ENCODE assay signal across 4 cellular contexts in the genomic region with DNA sequence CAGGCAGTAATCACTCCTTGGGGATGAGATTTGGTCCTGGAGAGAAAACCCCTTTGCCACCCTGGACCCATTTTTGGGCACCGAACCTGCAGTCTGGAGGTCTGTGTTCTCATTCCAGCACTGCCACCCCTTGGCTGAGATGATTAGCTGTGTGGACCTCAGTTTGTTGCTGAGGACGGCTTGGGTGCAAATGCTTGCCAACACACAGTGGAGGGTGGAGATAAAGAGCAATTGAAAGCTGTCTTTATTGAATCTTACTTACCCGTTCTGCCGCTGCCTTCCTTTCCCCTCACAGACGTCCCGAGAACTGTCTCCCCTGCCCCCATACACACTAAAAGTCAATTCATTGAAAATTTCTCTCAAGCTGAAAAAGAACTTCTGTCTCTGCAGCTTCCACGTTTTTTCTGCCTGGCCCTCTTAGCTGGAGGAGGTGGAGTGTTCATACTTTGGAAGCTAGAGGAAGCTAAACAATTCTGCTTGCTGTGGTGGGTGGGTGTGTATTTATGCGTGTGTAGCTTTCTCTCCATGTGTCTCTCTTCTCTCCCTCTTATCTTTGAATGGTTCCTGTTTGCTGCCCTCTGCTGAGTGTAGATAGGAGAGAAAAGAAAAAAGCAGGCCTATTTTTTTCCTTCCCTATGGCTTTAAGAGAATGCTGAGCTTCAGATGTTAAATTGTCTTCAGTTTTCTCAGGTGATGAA.
A peak's percentile ranks its signal among the peaks of the same experiment; 100 is the strongest.
TF ChIP-seq lines count a peak whose summit lies in the region.

No MANE protein-coding gene starts in this region.

TF ChIP-seq in SK-N-SH, 30 proteins besides CTCF, POLR2A, EP300 and RAD21 (continued from another document):
- TF ChIP-seq MXI1 (IDR thresholded peaks at IDR 0.05; ENCODE audit: low read depth, low read length) (peak; percentile 58; the same call in 1 of the 2 replicates), FOSL2 (IDR thresholded peaks at IDR 0.05; ENCODE audit: borderline replicate concordance, low read depth) (no peak), GABPA (IDR thresholded peaks at IDR 0.05; ENCODE audit: low read depth) (no peak), SMC3 (IDR thresholded peaks at IDR 0.05; ENCODE audit: low read depth, low read length) (peak; percentile 55)

TF ChIP-seq in SK-N-SH treated with all-trans-retinoic acid at 6 μM for 48 hours, 23 proteins besides CTCF, POLR2A, EP300 and RAD21 (continued from another document and continues in another):
- no peak for TF ChIP-seq TOX (CRISPR knock-in tag; IDR thresholded peaks at IDR 0.05; ENCODE audit: borderline replicate concordance)
- no peak for TF ChIP-seq PPARA (CRISPR knock-in tag; IDR thresholded peaks at IDR 0.05; ENCODE audit: borderline replicate concordance)
- no peak for TF ChIP-seq ZNF8 (CRISPR knock-in tag; IDR thresholded peaks at IDR 0.05)
- no peak for TF ChIP-seq ZC3H10 (CRISPR knock-in tag; IDR thresholded peaks at IDR 0.05)
- TF ChIP-seq ESRRG (CRISPR knock-in tag; IDR thresholded peaks at IDR 0.05), result no peak
- TF ChIP-seq SNAI2 (CRISPR knock-in tag; IDR thresholded peaks at IDR 0.05), result no peak
- no peak for TF ChIP-seq TCF4 (CRISPR knock-in tag; IDR thresholded peaks at IDR 0.05; ENCODE audit: borderline replicate concordance)
- TF ChIP-seq, protein P1, sequence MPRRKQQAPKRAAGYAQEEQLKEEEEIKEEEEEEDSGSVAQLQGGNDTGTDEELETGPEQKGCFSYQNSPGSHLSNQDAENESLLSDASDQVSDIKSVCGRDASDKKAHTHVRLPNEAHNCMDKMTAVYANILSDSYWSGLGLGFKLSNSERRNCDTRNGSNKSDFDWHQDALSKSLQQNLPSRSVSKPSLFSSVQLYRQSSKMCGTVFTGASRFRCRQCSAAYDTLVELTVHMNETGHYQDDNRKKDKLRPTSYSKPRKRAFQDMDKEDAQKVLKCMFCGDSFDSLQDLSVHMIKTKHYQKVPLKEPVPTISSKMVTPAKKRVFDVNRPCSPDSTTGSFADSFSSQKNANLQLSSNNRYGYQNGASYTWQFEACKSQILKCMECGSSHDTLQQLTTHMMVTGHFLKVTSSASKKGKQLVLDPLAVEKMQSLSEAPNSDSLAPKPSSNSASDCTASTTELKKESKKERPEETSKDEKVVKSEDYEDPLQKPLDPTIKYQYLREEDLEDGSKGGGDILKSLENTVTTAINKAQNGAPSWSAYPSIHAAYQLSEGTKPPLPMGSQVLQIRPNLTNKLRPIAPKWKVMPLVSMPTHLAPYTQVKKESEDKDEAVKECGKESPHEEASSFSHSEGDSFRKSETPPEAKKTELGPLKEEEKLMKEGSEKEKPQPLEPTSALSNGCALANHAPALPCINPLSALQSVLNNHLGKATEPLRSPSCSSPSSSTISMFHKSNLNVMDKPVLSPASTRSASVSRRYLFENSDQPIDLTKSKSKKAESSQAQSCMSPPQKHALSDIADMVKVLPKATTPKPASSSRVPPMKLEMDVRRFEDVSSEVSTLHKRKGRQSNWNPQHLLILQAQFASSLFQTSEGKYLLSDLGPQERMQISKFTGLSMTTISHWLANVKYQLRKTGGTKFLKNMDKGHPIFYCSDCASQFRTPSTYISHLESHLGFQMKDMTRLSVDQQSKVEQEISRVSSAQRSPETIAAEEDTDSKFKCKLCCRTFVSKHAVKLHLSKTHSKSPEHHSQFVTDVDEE (CRISPR knock-in tag; IDR thresholded peaks at IDR 0.05), result no peak
- no peak for TF ChIP-seq BACH2 (CRISPR knock-in tag; IDR thresholded peaks at IDR 0.05; ENCODE audit: borderline replicate concordance)
- TF ChIP-seq, protein P2, sequence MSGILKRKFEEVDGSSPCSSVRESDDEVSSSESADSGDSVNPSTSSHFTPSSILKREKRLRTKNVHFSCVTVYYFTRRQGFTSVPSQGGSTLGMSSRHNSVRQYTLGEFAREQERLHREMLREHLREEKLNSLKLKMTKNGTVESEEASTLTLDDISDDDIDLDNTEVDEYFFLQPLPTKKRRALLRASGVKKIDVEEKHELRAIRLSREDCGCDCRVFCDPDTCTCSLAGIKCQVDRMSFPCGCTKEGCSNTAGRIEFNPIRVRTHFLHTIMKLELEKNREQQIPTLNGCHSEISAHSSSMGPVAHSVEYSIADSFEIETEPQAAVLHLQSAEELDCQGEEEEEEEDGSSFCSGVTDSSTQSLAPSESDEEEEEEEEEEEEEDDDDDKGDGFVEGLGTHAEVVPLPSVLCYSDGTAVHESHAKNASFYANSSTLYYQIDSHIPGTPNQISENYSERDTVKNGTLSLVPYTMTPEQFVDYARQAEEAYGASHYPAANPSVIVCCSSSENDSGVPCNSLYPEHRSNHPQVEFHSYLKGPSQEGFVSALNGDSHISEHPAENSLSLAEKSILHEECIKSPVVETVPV (CRISPR knock-in tag; IDR thresholded peaks at IDR 0.05), result no peak
- TF ChIP-seq ZNF565 (CRISPR knock-in tag; conservative IDR thresholded peaks at IDR 0.05; ENCODE audit: low read depth), result no peak
- no peak for TF ChIP-seq GLIS3 (CRISPR knock-in tag; IDR thresholded peaks at IDR 0.05)
- no peak for TF ChIP-seq RARB (CRISPR knock-in tag; IDR thresholded peaks at IDR 0.05)
- no peak for TF ChIP-seq CSDC2 (CRISPR knock-in tag; IDR thresholded peaks at IDR 0.05)

TF ChIP-seq in K562, 482 proteins besides CTCF, POLR2A, EP300 and RAD21 (continues in another document):
- TF ChIP-seq, protein P3, sequence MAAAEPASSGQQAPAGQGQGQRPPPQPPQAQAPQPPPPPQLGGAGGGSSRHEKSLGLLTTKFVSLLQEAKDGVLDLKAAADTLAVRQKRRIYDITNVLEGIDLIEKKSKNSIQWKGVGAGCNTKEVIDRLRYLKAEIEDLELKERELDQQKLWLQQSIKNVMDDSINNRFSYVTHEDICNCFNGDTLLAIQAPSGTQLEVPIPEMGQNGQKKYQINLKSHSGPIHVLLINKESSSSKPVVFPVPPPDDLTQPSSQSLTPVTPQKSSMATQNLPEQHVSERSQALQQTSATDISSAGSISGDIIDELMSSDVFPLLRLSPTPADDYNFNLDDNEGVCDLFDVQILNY (CRISPR knock-in tag; IDR thresholded peaks at IDR 0.05), result no peak
- TF ChIP-seq, protein P4, sequence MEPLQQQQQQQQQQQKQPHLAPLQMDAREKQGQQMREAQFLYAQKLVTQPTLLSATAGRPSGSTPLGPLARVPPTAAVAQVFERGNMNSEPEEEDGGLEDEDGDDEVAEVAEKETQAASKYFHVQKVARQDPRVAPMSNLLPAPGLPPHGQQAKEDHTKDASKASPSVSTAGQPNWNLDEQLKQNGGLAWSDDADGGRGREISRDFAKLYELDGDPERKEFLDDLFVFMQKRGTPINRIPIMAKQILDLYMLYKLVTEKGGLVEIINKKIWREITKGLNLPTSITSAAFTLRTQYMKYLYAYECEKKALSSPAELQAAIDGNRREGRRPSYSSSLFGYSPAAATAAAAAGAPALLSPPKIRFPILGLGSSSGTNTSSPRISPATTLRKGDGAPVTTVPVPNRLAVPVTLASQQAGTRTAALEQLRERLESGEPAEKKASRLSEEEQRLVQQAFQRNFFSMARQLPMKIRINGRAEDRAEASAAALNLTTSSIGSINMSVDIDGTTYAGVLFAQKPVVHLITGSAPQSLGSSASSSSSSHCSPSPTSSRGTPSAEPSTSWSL (CRISPR knock-in tag; IDR thresholded peaks at IDR 0.05; ENCODE audit: borderline replicate concordance), result no peak
- TF ChIP-seq GATAD2A (IDR thresholded peaks at IDR 0.05), result peak; percentile 71
- TF ChIP-seq L3MBTL2 (IDR thresholded peaks at IDR 0.05), result peak; percentile 66; the same call in 1 of the 2 replicates
- no peak for TF ChIP-seq FOXJ3 (CRISPR knock-in tag; IDR thresholded peaks at IDR 0.05)
- TF ChIP-seq TAF9B (IDR thresholded peaks at IDR 0.05; ENCODE audit: partially characterized antibody), result peak; percentile 56
- no peak for TF ChIP-seq SREBF1 (IDR thresholded peaks at IDR 0.05; ENCODE audit: borderline replicate concordance, low read depth, low read length)
- TF ChIP-seq MECOM (CRISPR knock-in tag; IDR thresholded peaks at IDR 0.05), result no peak
- TF ChIP-seq JUND (IDR thresholded peaks at IDR 0.05; ENCODE audit: borderline replicate concordance, low read depth, low read length), result 0 out of 2 replicates have a peak, but pooled peaks have one; percentile 25
- peak; percentile 50; the same call in 2 of the 3 replicates for TF ChIP-seq JUND (tag; IDR thresholded peaks at IDR 0.05; ENCODE audit: borderline replicate concordance, low read depth, low read length)
- no peak for TF ChIP-seq ZNF583 (CRISPR knock-in tag; IDR thresholded peaks at IDR 0.05)
- no peak for TF ChIP-seq ZNF133 (CRISPR knock-in tag; IDR thresholded peaks at IDR 0.05)
- TF ChIP-seq FOXJ2 (tag; IDR thresholded peaks at IDR 0.05), result no peak
- peak; percentile 49 for TF ChIP-seq ELF1 (tag; IDR thresholded peaks at IDR 0.05)
- TF ChIP-seq SRSF7 (optimal IDR thresholded peaks at IDR 0.05; ENCODE audit: low read depth, low read length), result no peak
- TF ChIP-seq CCNT2 (IDR thresholded peaks at IDR 0.05; ENCODE audit: borderline replicate concordance, extremely low read depth, insufficient read length, low read depth, low read length), result peak; percentile 43
- TF ChIP-seq NFXL1 (CRISPR knock-in tag; IDR thresholded peaks at IDR 0.05), result no peak
- TF ChIP-seq E2F4 (CRISPR knock-in tag; IDR thresholded peaks at IDR 0.05; ENCODE audit: low read depth), result no peak
- no peak for TF ChIP-seq ZNF778 (CRISPR knock-in tag; IDR thresholded peaks at IDR 0.05)
- TF ChIP-seq NUFIP1 (IDR thresholded peaks at IDR 0.05; ENCODE audit: partially characterized antibody), result no peak

TF ChIP-seq in GM12891, 5 proteins besides CTCF, POLR2A, EP300 and RAD21 (continued from another document):
- TF ChIP-seq TAF1 (IDR thresholded peaks at IDR 0.05; ENCODE audit: low read depth, low read length) (no peak), POU2F2 (IDR thresholded peaks at IDR 0.05; ENCODE audit: low read depth, low read length) (no peak)
